ENCODE assay signal across 1 cellular context in genomic region chr17:79821331-79822095, GRCh38.
TF ChIP-seq lines count a peak whose summit lies in the region.

No MANE protein-coding gene starts in this region.

TF ChIP-seq in HepG2, 621 proteins besides CTCF, POLR2A, EP300 and RAD21 (continued from another document and continues in another):
- TF ChIP-seq ZBTB40 (IDR thresholded peaks at IDR 0.05) (no peak), ZBTB40 (CRISPR knock-in tag; IDR thresholded peaks at IDR 0.05) (no peak; the same call in none of the 2 replicates), ZNF496 (CRISPR knock-in tag; IDR thresholded peaks at IDR 0.05; ENCODE audit: insufficient replicate concordance) (no peak), HOXD1 (CRISPR knock-in tag; IDR thresholded peaks at IDR 0.05) (peak; percentile 93; the same call in 1 of the 2 replicates), DNMT3B (CRISPR knock-in tag; conservative IDR thresholded peaks at IDR 0.05) (peak; percentile 91; the same call in 1 of the 2 replicates), TRIM22 (IDR thresholded peaks at IDR 0.05) (no peak), ZNF441 (CRISPR knock-in tag; IDR thresholded peaks at IDR 0.05; ENCODE audit: borderline replicate concordance) (0 out of 2 replicates have a peak, but pooled peaks have one; percentile 53), ATF1 (CRISPR knock-in tag; IDR thresholded peaks at IDR 0.05) (no peak), TRIM24 (CRISPR knock-in tag; IDR thresholded peaks at IDR 0.05) (no peak), SOX6 (IDR thresholded peaks at IDR 0.05) (no peak), SOX6 (CRISPR knock-in tag; IDR thresholded peaks at IDR 0.05) (peak; percentile 94), ZFP36L1 (CRISPR knock-in tag; IDR thresholded peaks at IDR 0.05) (no peak), ZNF550 (CRISPR knock-in tag; IDR thresholded peaks at IDR 0.05; ENCODE audit: borderline replicate concordance) (0 out of 2 replicates have a peak, but pooled peaks have one; percentile 14), ZNF737 (CRISPR knock-in tag; IDR thresholded peaks at IDR 0.05; ENCODE audit: borderline replicate concordance) (0 out of 2 replicates have a peak, but pooled peaks have one; percentile 28), ZNF432 (CRISPR knock-in tag; IDR thresholded peaks at IDR 0.05; ENCODE audit: borderline replicate concordance) (0 out of 2 replicates have a peak, but pooled peaks have one; percentile 36), SOX13 (IDR thresholded peaks at IDR 0.05) (peak; percentile 62; the same call in 1 of the 2 replicates), SOX13 (CRISPR knock-in tag; conservative IDR thresholded peaks at IDR 0.05 in 1 of 2, IDR thresholded peaks at IDR 0.05 in 1 of 2) (peak in 1 of 2 experiments; percentile 88; a peak in 2 of 4 replicates), ZNF629 (CRISPR knock-in tag; conservative IDR thresholded peaks at IDR 0.05) (peak; percentile 46; the same call in 1 of the 2 replicates), ZNF235 (CRISPR knock-in tag; IDR thresholded peaks at IDR 0.05; ENCODE audit: borderline replicate concordance) (no peak), NAIF1 (CRISPR knock-in tag; IDR thresholded peaks at IDR 0.05; ENCODE audit: borderline replicate concordance) (no peak), FOSL2 (CRISPR knock-in tag; IDR thresholded peaks at IDR 0.05) (peak; percentile 61; the same call in 1 of the 2 replicates), ZNF260 (CRISPR knock-in tag; IDR thresholded peaks at IDR 0.05; ENCODE audit: borderline replicate concordance, low read depth) (no peak), SMAD3 (CRISPR knock-in tag; IDR thresholded peaks at IDR 0.05) (peak; percentile 97), HES4 (CRISPR knock-in tag; IDR thresholded peaks at IDR 0.05; ENCODE audit: borderline replicate concordance) (peak; percentile 72; the same call in 1 of the 2 replicates), MYC (CRISPR knock-in tag; IDR thresholded peaks at IDR 0.05; ENCODE audit: borderline replicate concordance) (peak; percentile 49; the same call in 1 of the 2 replicates), ZNF460 (CRISPR knock-in tag; IDR thresholded peaks at IDR 0.05; ENCODE audit: borderline replicate concordance) (peak; percentile 60; the same call in 1 of the 2 replicates), BCL6 (CRISPR knock-in tag; IDR thresholded peaks at IDR 0.05) (peak; percentile 92), ZNF768 (CRISPR knock-in tag; IDR thresholded peaks at IDR 0.05) (no peak), RBM39 (IDR thresholded peaks at IDR 0.05; ENCODE audit: low read depth, low read length, poor library complexity, severe bottlenecking) (no peak), HNF4G (IDR thresholded peaks at IDR 0.05; ENCODE audit: borderline replicate concordance, low read depth, low read length) (peak; percentile 75), HNF4G (CRISPR knock-in tag; IDR thresholded peaks at IDR 0.05; ENCODE audit: borderline replicate concordance, low read depth) (peak; percentile 52), MATR3 (CRISPR knock-in tag; IDR thresholded peaks at IDR 0.05) (no peak), PHF20 (CRISPR knock-in tag; IDR thresholded peaks at IDR 0.05) (no peak), NR3C1 (CRISPR knock-in tag; IDR thresholded peaks at IDR 0.05) (no peak), ATF7-NPFF (CRISPR knock-in tag; IDR thresholded peaks at IDR 0.05; ENCODE audit: low read depth) (no peak), ZNF879 (CRISPR knock-in tag; IDR thresholded peaks at IDR 0.05) (no peak), GATA4 (IDR thresholded peaks at IDR 0.05; ENCODE audit: borderline replicate concordance, low read depth) (peak; percentile 91), GABPA (IDR thresholded peaks at IDR 0.05; ENCODE audit: low read depth, low read length) (no peak), GABPA (CRISPR knock-in tag; IDR thresholded peaks at IDR 0.05; ENCODE audit: low read depth) (no peak)
- TF ChIP-seq, protein P1, sequence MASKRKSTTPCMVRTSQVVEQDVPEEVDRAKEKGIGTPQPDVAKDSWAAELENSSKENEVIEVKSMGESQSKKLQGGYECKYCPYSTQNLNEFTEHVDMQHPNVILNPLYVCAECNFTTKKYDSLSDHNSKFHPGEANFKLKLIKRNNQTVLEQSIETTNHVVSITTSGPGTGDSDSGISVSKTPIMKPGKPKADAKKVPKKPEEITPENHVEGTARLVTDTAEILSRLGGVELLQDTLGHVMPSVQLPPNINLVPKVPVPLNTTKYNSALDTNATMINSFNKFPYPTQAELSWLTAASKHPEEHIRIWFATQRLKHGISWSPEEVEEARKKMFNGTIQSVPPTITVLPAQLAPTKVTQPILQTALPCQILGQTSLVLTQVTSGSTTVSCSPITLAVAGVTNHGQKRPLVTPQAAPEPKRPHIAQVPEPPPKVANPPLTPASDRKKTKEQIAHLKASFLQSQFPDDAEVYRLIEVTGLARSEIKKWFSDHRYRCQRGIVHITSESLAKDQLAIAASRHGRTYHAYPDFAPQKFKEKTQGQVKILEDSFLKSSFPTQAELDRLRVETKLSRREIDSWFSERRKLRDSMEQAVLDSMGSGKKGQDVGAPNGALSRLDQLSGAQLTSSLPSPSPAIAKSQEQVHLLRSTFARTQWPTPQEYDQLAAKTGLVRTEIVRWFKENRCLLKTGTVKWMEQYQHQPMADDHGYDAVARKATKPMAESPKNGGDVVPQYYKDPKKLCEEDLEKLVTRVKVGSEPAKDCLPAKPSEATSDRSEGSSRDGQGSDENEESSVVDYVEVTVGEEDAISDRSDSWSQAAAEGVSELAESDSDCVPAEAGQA (IDR thresholded peaks at IDR 0.05; ENCODE audit: low read depth): no peak
- TF ChIP-seq, protein P1 (CRISPR knock-in tag; IDR thresholded peaks at IDR 0.05; ENCODE audit: borderline replicate concordance): no peak
- TF ChIP-seq, protein P2, sequence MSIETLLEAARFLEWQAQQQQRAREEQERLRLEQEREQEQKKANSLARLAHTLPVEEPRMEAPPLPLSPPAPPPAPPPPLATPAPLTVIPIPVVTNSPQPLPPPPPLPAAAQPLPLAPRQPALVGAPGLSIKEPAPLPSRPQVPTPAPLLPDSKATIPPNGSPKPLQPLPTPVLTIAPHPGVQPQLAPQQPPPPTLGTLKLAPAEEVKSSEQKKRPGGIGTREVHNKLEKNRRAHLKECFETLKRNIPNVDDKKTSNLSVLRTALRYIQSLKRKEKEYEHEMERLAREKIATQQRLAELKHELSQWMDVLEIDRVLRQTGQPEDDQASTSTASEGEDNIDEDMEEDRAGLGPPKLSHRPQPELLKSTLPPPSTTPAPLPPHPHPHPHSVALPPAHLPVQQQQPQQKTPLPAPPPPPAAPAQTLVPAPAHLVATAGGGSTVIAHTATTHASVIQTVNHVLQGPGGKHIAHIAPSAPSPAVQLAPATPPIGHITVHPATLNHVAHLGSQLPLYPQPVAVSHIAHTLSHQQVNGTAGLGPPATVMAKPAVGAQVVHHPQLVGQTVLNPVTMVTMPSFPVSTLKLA (IDR thresholded peaks at IDR 0.05): no peak
- TF ChIP-seq, protein P3, sequence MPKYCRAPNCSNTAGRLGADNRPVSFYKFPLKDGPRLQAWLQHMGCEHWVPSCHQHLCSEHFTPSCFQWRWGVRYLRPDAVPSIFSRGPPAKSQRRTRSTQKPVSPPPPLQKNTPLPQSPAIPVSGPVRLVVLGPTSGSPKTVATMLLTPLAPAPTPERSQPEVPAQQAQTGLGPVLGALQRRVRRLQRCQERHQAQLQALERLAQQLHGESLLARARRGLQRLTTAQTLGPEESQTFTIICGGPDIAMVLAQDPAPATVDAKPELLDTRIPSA (CRISPR knock-in tag; IDR thresholded peaks at IDR 0.05; ENCODE audit: borderline replicate concordance): no peak
- TF ChIP-seq, protein P4, sequence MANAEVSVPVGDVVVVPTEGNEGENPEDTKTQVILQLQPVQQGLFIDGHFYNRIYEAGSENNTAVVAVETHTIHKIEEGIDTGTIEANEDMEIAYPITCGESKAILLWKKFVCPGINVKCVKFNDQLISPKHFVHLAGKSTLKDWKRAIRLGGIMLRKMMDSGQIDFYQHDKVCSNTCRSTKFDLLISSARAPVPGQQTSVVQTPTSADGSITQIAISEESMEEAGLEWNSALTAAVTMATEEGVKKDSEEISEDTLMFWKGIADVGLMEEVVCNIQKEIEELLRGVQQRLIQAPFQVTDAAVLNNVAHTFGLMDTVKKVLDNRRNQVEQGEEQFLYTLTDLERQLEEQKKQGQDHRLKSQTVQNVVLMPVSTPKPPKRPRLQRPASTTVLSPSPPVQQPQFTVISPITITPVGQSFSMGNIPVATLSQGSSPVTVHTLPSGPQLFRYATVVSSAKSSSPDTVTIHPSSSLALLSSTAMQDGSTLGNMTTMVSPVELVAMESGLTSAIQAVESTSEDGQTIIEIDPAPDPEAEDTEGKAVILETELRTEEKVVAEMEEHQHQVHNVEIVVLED (CRISPR knock-in tag; IDR thresholded peaks at IDR 0.05; ENCODE audit: borderline replicate concordance): peak; percentile 33; the same call in 1 of the 2 replicates
- TF ChIP-seq, protein P5, sequence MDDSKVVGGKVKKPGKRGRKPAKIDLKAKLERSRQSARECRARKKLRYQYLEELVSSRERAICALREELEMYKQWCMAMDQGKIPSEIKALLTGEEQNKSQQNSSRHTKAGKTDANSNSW (CRISPR knock-in tag; IDR thresholded peaks at IDR 0.05; ENCODE audit: borderline replicate concordance): no peak
